In genomic region chr20:44648579-44648978, GRCh38 we compare ENCODE assay signal across 13 cellular contexts. TPM values are rescaled to one million over a fixed set of nuclear protein-coding genes. Genes with fewer than 3 reads are reported as not detected.
DNase-seq lines count a peak whose midpoint lies in the region; ATAC-seq and TF ChIP-seq lines count a peak whose summit lies in the region.
"Had no signal": no experiment of that assay in that cellular context is flagged by ENCODE, and none has a peak within 500 bp of the region (broad histone marks: within the 10 kb centered on the region; RNA-seq: fewer than 3 reads in every experiment).

No MANE protein-coding gene starts in this region.

- peaks cover 15% of the 10 kb centered on the region for H3K4me1 ChIP-seq in RWPE2 (ENCODE audit: insufficient read depth, poor library complexity, severe bottlenecking)
- H3K4me1 ChIP-seq in mesodermal cell (ENCODE audit: control insufficient read depth, insufficient read depth, low read length, poor library complexity, severe bottlenecking), result peaks cover 39% of the 10 kb centered on the region

- H3K36me3 ChIP-seq in RWPE2 (ENCODE audit: low read depth) (no peaks in the 10 kb centered on the region), mesodermal cell (ENCODE audit: control insufficient read depth, insufficient read depth, low read length) (peaks cover 4% of the 10 kb centered on the region)
- H3K36me3 ChIP-seq: MG63 had no signal

- H3K27ac ChIP-seq in RWPE2 (ENCODE audit: poor library complexity, severe bottlenecking), result no peak overlapping the region
- H3K27ac ChIP-seq in mesodermal cell (ENCODE audit: low read depth, low read length, severe bottlenecking), result peak overlapping the region; percentile 29

- no peak overlapping the region for H3K4me3 ChIP-seq in RWPE2 (ENCODE audit: severe bottlenecking)
- H3K4me3 ChIP-seq in mesodermal cell (ENCODE audit: extremely low read depth, insufficient read depth, low read length, poor library complexity, severe bottlenecking), result no peak overlapping the region
- H3K4me3 ChIP-seq: MG63 had no signal

- H3K9me3 ChIP-seq in RWPE2 (ENCODE audit: severe bottlenecking) (no peaks in the 10 kb centered on the region), mesodermal cell (ENCODE audit: control insufficient read depth, low read length) (no peaks in the 10 kb centered on the region)
- H3K9me3 ChIP-seq: MG63 had no signal

- 76 to 80% methylated on average over 7 of the region's 7 CpGs for WGBS in mesodermal cell (ENCODE audit: insufficient coverage in 2 of 2), 2 experiments

- no peak for ATAC-seq in RWPE2 (ENCODE audit: low read depth)
- ATAC-seq: activated CD4-positive, CD25-positive, alpha-beta regulatory T cell treated with anti-CD3 and anti-CD28 coated beads, Interleukin-2, amount 50 U/mL, for 24 hours had no signal

- H3K27me3 ChIP-seq in RWPE2 (ENCODE audit: insufficient read depth, poor library complexity, severe bottlenecking), result no peaks in the 10 kb centered on the region
- H3K27me3 ChIP-seq: MG63 had no signal

- DNase-seq in NCI-H526 (lab: John Stamatoyannopoulos, UW), result peak; percentile 7 to 33
- DNase-seq in NCI-H526 treated with DMSO at 0.1 percent for 48 hours (lab: John Stamatoyannopoulos, UW), result no peak
- DNase-seq in ELF-1 (ENCODE audit: low read depth, low spot score), result peak; percentile 50
- peak; percentile 71 for DNase-seq in RWPE2 (ENCODE audit: low spot score)
- no peak for DNase-seq in NCI-H187 (lab: John Stamatoyannopoulos, UW)
- DNase-seq in cerebellar cortex (ENCODE audit: low spot score), result no peak
- DNase-seq in GF-D8 (lab: John Stamatoyannopoulos, UW), result no peak
- DNase-seq: activated naive CD4-positive, alpha-beta T cell treated with Interleukin-2 at 50 U/mL for 16 hours; EL; MG63; NCI-H446 had no signal

- TF ChIP-seq CTCF in RWPE2 (IDR thresholded peaks at IDR 0.05; ENCODE audit: poor library complexity, severe bottlenecking), result no peak

RNA-seq across cellular contexts. Expression of gene ADA, which starts 2.9 kb away (rescaled TPM):
- 82.4 TPM for polyA plus RNA-seq in mesodermal cell (2013, experiment 1 of 2)
- polyA plus RNA-seq in mesodermal cell (2013, experiment 2 of 2), result 68.3 TPM

Comparison
In these comparisons a context has a peak if more than half of its experiments do, and no peak if none do; other contexts are left out.
1. DNase-seq: peak in NCI-H526 (2 of 2), ELF-1 (single experiment) and RWPE2 (single experiment); none in NCI-H526 treated with DMSO at 0.1 percent for 48 hours (single experiment), NCI-H187 (0 of 2), cerebellar cortex (single experiment) and GF-D8 (single experiment).